In the genomic region with DNA sequence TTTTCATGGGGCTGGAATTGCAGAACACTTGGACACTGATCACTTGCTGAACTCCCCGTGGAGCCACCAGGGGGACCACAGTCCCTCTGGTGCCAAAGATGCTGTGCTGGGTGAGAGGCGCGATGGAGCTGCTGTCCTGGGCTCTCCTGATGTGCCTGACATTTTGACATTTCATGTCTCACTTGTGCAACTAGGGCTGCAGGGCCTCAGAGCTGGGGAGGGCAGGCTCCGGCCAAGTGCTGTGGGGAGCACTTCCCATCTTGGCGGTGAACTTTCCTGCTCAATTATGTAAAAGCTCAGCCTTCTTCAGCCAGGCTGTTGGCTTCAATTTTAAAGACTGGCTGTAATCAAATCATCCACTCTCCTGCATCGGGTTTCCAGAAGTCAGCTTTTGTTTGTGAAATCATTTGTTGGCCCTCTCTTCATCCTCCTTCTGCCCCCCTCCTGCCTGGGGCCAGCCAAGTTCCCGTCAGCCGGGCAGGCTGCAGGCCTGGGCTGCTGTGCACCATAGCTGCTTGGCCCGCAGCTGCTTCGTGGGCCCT, we compare ENCODE assay signal across 10 cellular contexts. TPM values are rescaled to one million over a fixed set of nuclear protein-coding genes. Genes with fewer than 3 reads are reported as not detected.
DNase-seq lines count a peak whose midpoint lies in the region; FAIRE-seq and TF ChIP-seq lines count a peak whose summit lies in the region.
"Had no signal": no experiment of that assay in that cellular context is flagged by ENCODE, and none has a peak within 500 bp of the region (broad histone marks: within the 10 kb centered on the region; RNA-seq: fewer than 3 reads in every experiment).

No MANE protein-coding gene starts in this region.

- no peaks in the 10 kb centered on the region for H3K9me3 ChIP-seq in BE2C

- DNase-seq in BE2C, result peak; percentile 40
- DNase-seq in HuH-7 (ENCODE audit: low spot score), result peak; percentile 73
- peak; percentile 17 for DNase-seq in midbrain (lab: John Stamatoyannopoulos, UW)
- no peak for DNase-seq in NCI-H187 (lab: John Stamatoyannopoulos, UW)
- no peak for DNase-seq in HTR-8/SVneo (ENCODE audit: insufficient read length, low spot score)
- no peak for DNase-seq in DMS79 treated with DMSO at 0.1 percent for 48 hours (lab: John Stamatoyannopoulos, UW)
- DNase-seq in activated CD8-positive, alpha-beta memory T cell treated with anti-CD3 and anti-CD28 coated beads, Interleukin-2, amount 50 U/mL, for 4 hours, result no peak
- DNase-seq: activated naive CD4-positive, alpha-beta T cell treated with Interleukin-2 at 50 U/mL for 16 hours; NCI-H345 had no signal

- H3K36me3 ChIP-seq in BE2C, result no peaks in the 10 kb centered on the region

- H3K4me1 ChIP-seq in BE2C, result no peaks in the 10 kb centered on the region

- peak overlapping the region; percentile 83 for H3K27ac ChIP-seq in cingulate gyrus (ENCODE audit: low read depth, low read length)

- TF ChIP-seq CTCF in BE2C (IDR thresholded peaks at IDR 0.05; ENCODE audit: low read depth, low read length), result peak; percentile 54

- no peak for FAIRE-seq in HTR-8/SVneo (lab: Jason Lieb, UNC)

- H3K27me3 ChIP-seq in BE2C, result no peaks in the 10 kb centered on the region

- no peak overlapping the region for H3K4me3 ChIP-seq in BE2C (ENCODE audit: low read depth, low read length)

RNA-seq across cellular contexts. Expression of a gene that starts 36.8 kb away (rescaled TPM):
- polyA plus RNA-seq in BE2C (2012; ENCODE audit: insufficient read depth, insufficient read length, low read depth), result 19.1 TPM

Comparison
In these comparisons a context has a peak if more than half of its experiments do, and no peak if none do; other contexts are left out.
1. DNase-seq: peak in BE2C (single experiment), HuH-7 (single experiment) and midbrain (single experiment); none in NCI-H187 (0 of 2), HTR-8/SVneo (single experiment), DMS79 treated with DMSO at 0.1 percent for 48 hours (single experiment) and activated CD8-positive, alpha-beta memory T cell treated with anti-CD3 and anti-CD28 coated beads, Interleukin-2, amount 50 U/mL, for 4 hours (single experiment).